Comparison of ENCODE assay signal across 1 cellular context in the genomic region with DNA sequence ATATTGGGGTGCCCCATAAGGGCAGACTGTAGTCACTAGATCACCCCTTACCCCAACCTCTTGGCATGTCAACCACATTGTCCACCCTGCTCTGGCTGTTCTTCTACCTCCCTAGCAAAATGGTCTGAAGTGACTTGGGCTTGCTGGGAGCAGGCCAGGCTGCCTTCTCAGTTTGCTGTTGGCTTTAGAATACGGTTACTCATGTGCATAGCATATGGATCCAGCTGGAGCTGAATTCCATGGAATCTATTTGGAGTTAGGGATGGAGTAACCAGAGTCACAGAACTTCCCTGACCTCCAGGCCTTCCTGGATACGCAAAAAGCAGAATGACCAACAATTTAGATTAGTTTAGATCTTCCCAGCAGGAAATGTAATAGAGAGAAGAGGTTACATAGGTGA.
TF ChIP-seq lines count a peak whose summit lies in the region.

No MANE protein-coding gene starts in this region.

TF ChIP-seq in IMR-90, 13 proteins besides CTCF, POLR2A, EP300 and RAD21 (continued from another document):
- TF ChIP-seq RCOR1 (IDR thresholded peaks at IDR 0.05; ENCODE audit: insufficient replicate concordance, low read length): no peak
- TF ChIP-seq MAZ (IDR thresholded peaks at IDR 0.05; ENCODE audit: borderline replicate concordance, low read depth, low read length): no peak
- no peak for TF ChIP-seq MXI1 (IDR thresholded peaks at IDR 0.05; ENCODE audit: borderline replicate concordance, low read depth, low read length)
- no peak for TF ChIP-seq CEBPB (IDR thresholded peaks at IDR 0.05; ENCODE audit: low read depth, low read length)
- TF ChIP-seq NFE2L2 (IDR thresholded peaks at IDR 0.05; ENCODE audit: low read depth, low read length): no peak
- no peak for TF ChIP-seq CHD1 (IDR thresholded peaks at IDR 0.05; ENCODE audit: low read depth, low read length)
- TF ChIP-seq FOS (IDR thresholded peaks at IDR 0.05; ENCODE audit: low read depth, low read length): no peak
- TF ChIP-seq SMC3 (IDR thresholded peaks at IDR 0.05; ENCODE audit: low read depth, low read length): no peak
- no peak for TF ChIP-seq BHLHE40 (IDR thresholded peaks at IDR 0.05; ENCODE audit: low read depth, low read length)
- TF ChIP-seq, protein P1, sequence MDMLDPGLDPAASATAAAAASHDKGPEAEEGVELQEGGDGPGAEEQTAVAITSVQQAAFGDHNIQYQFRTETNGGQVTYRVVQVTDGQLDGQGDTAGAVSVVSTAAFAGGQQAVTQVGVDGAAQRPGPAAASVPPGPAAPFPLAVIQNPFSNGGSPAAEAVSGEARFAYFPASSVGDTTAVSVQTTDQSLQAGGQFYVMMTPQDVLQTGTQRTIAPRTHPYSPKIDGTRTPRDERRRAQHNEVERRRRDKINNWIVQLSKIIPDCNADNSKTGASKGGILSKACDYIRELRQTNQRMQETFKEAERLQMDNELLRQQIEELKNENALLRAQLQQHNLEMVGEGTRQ (IDR thresholded peaks at IDR 0.05; ENCODE audit: low read depth, low read length): no peak
- no peak for TF ChIP-seq RFX5 (IDR thresholded peaks at IDR 0.05; ENCODE audit: low read depth, low read length)
